ENCODE assay signal across 1 cellular context in genomic region chr20:58017237-58017969, GRCh38.
TF ChIP-seq lines count a peak whose summit lies in the region.

No MANE protein-coding gene starts in this region.

TF ChIP-seq in SK-N-SH, 30 proteins besides CTCF, POLR2A, EP300 and RAD21 (continued from another document):
- TF ChIP-seq, protein P1, sequence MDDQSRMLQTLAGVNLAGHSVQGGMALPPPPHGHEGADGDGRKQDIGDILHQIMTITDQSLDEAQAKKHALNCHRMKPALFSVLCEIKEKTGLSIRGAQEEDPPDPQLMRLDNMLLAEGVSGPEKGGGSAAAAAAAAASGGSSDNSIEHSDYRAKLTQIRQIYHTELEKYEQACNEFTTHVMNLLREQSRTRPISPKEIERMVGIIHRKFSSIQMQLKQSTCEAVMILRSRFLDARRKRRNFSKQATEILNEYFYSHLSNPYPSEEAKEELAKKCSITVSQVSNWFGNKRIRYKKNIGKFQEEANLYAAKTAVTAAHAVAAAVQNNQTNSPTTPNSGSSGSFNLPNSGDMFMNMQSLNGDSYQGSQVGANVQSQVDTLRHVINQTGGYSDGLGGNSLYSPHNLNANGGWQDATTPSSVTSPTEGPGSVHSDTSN (IDR thresholded peaks at IDR 0.05) = peak; percentile 22; the same call in 1 of the 2 replicates
- no peak for TF ChIP-seq POLR2AphosphoS5 (IDR thresholded peaks at IDR 0.05; ENCODE audit: low read depth, low read length)
